In genomic region chr9:389758-390157, GRCh38 we compare ENCODE assay signal across 20 cellular contexts.
"Had no signal": no experiment of that assay in that cellular context is flagged by ENCODE, and none has a peak within 500 bp of the region (broad histone marks: within the 10 kb centered on the region; RNA-seq: fewer than 3 reads in every experiment).

No MANE protein-coding gene starts in this region.

- H3K4me3 ChIP-seq: neural progenitor cell, smooth muscle cell, thyroid gland had no signal

- H3K27ac ChIP-seq: neural progenitor cell, thyroid gland had no signal

- H3K4me3 Mint-ChIP-seq: activated CD4-positive, alpha-beta T cell treated with anti-CD3 and anti-CD28 coated beads for 36 hours; activated naive CD4-positive, alpha-beta T cell treated with anti-CD3 and anti-CD28 coated beads, Interleukin-2, amount 50 U/mL, for 24 hours; brain; mesothelial cell of epicardium; naive thymus-derived CD8-positive, alpha-beta T cell; neural progenitor cell; WTC11 had no signal

- ATAC-seq: activated CD4-positive, alpha-beta T cell treated with anti-CD3 and anti-CD28 coated beads for 36 hours; left lobe of liver; naive thymus-derived CD8-positive, alpha-beta T cell; sciatic nerve; WTC11 had no signal

- H3K27me3 ChIP-seq: neural progenitor cell, thyroid gland had no signal

- H3K4me2 ChIP-seq: neural progenitor cell, smooth muscle cell had no signal

- H3K4me1 Mint-ChIP-seq: activated CD4-positive, alpha-beta T cell treated with anti-CD3 and anti-CD28 coated beads for 36 hours; activated naive CD4-positive, alpha-beta T cell treated with anti-CD3 and anti-CD28 coated beads, Interleukin-2, amount 50 U/mL, for 24 hours; brain had no signal

- H3K27me3 Mint-ChIP-seq: activated CD4-positive, alpha-beta T cell treated with anti-CD3 and anti-CD28 coated beads for 36 hours; activated naive CD4-positive, alpha-beta T cell treated with anti-CD3 and anti-CD28 coated beads, Interleukin-2, amount 50 U/mL, for 24 hours; naive thymus-derived CD8-positive, alpha-beta T cell had no signal

- H3K27ac Mint-ChIP-seq: brain, mesothelial cell of epicardium, neural progenitor cell, WTC11 had no signal

- H3K9me3 ChIP-seq: thyroid gland had no signal

- H3K36me3 ChIP-seq: neural progenitor cell had no signal

- H3K9me3 Mint-ChIP-seq: activated naive CD4-positive, alpha-beta T cell treated with anti-CD3 and anti-CD28 coated beads, Interleukin-2, amount 50 U/mL, for 24 hours; brain; mesothelial cell of epicardium; naive thymus-derived CD8-positive, alpha-beta T cell; WTC11 had no signal

- H3K9ac ChIP-seq: neural progenitor cell had no signal

- H2AFZ ChIP-seq: neural progenitor cell had no signal

- H3K4me1 ChIP-seq: neural progenitor cell, thyroid gland had no signal

- H3K36me3 Mint-ChIP-seq: brain, mesothelial cell of epicardium, neural progenitor cell, WTC11 had no signal

- DNase-seq: activated CD4-positive, alpha-beta T cell treated with anti-CD3 and anti-CD28 coated beads for 36 hours; activated CD4-positive, alpha-beta T cell treated with anti-CD3 and anti-CD28 coated beads, Interleukin-2, amount 50 U/mL, for 4 hours; activated gamma-delta T cell; aorta; foreskin fibroblast; naive thymus-derived CD8-positive, alpha-beta T cell; stimulated activated CD4-positive, alpha-beta T cell treated with anti-CD3 and anti-CD28 coated beads, Interleukin-2, amount 100 ng/mL, for 48 hours; stimulated activated CD8-positive, alpha-beta memory T cell treated with anti-CD3 and anti-CD28 coated beads, Interleukin-4, amount 100 ng/mL, for 48 hours; stimulated activated naive CD4-positive, alpha-beta T cell treated with Interleukin-2 at 50 U/mL for 16 hours; T-helper 1 cell; T-helper 9 cell; thyroid gland had no signal
